ENCODE assay signal across 27 cellular contexts in genomic region chr10:20455774-20456173, GRCh38.
"Had no signal": no experiment of that assay in that cellular context is flagged by ENCODE, and none has a peak within 500 bp of the region (broad histone marks: within the 10 kb centered on the region; RNA-seq: fewer than 3 reads in every experiment).

No MANE protein-coding gene starts in this region.

- H3K4me3 ChIP-seq: colonic mucosa, gastrocnemius medialis, heart left ventricle, hepatocyte, left lung, psoas muscle, sigmoid colon, stomach, thyroid gland, upper lobe of left lung had no signal

- H2AFZ ChIP-seq: hepatocyte had no signal

- H3K27ac Mint-ChIP-seq: dendritic cell treated with granulocyte-macrophage colony-stimulating factor and Interleukin-4, amounts not matched to agents 40 ng/mL and 50 ng/mL, for 4 days; endodermal cell; naive thymus-derived CD8-positive, alpha-beta T cell; stimulated activated effector memory CD8-positive, alpha-beta T cell treated with anti-CD3 and anti-CD28 coated beads, Interleukin-12 subunit alpha, Interleukin-12 subunit beta, amount 100 ng/mL, for 72 hours had no signal

- H3K27me3 ChIP-seq: colonic mucosa, gastrocnemius medialis, heart left ventricle, hepatocyte, left lung, sigmoid colon, stomach, thyroid gland, upper lobe of left lung had no signal

- H3K4me1 Mint-ChIP-seq: naive thymus-derived CD8-positive, alpha-beta T cell; stimulated activated effector memory CD8-positive, alpha-beta T cell treated with anti-CD3 and anti-CD28 coated beads, Interleukin-12 subunit alpha, Interleukin-12 subunit beta, amount 100 ng/mL, for 72 hours had no signal

- H3K4me3 Mint-ChIP-seq: dendritic cell treated with granulocyte-macrophage colony-stimulating factor and Interleukin-4, amounts not matched to agents 40 ng/mL and 50 ng/mL, for 4 days; endodermal cell; naive thymus-derived CD8-positive, alpha-beta T cell; stimulated activated effector memory CD8-positive, alpha-beta T cell treated with anti-CD3 and anti-CD28 coated beads, Interleukin-12 subunit alpha, Interleukin-12 subunit beta, amount 100 ng/mL, for 72 hours had no signal

- H3K79me2 ChIP-seq: hepatocyte had no signal

- H3K27me3 Mint-ChIP-seq: dendritic cell treated with granulocyte-macrophage colony-stimulating factor and Interleukin-4, amounts not matched to agents 40 ng/mL and 50 ng/mL, for 4 days; naive thymus-derived CD8-positive, alpha-beta T cell had no signal

- DNase-seq: colonic mucosa; effector CD8-positive, alpha-beta T cell; endodermal cell; foreskin fibroblast; gastrocnemius medialis; heart left ventricle; left cardiac atrium; left lung; mesendoderm; midbrain; naive thymus-derived CD8-positive, alpha-beta T cell; nucleus accumbens; posterior cingulate gyrus; psoas muscle; right cardiac atrium; sigmoid colon; stimulated activated CD4-positive, alpha-beta T cell treated with anti-CD3 and anti-CD28 coated beads, Interleukin-2, amount 100 ng/mL, for 24 hours; stimulated activated CD4-positive, alpha-beta T cell treated with anti-CD3 and anti-CD28 coated beads, Interleukin-4, amount 100 ng/mL, for 24 hours; stimulated activated naive CD4-positive, alpha-beta T cell treated with Interleukin-2 at 50 U/mL for 16 hours; stomach; thyroid gland; upper lobe of left lung had no signal

- H3K4me2 ChIP-seq: hepatocyte had no signal

- H3K9me3 ChIP-seq: colonic mucosa, gastrocnemius medialis, psoas muscle, sigmoid colon, stomach, thyroid gland, upper lobe of left lung had no signal

- H3K27ac ChIP-seq: colonic mucosa, epithelial cell of prostate, gastrocnemius medialis, heart left ventricle, hepatocyte, left lung, psoas muscle, sigmoid colon, stomach, thyroid gland, upper lobe of left lung had no signal

- H3K36me3 ChIP-seq: colonic mucosa, gastrocnemius medialis, heart left ventricle, left lung, sigmoid colon, stomach, thyroid gland, upper lobe of left lung had no signal

- H3K4me1 ChIP-seq: colonic mucosa, gastrocnemius medialis, heart left ventricle, left lung, psoas muscle, sigmoid colon, stomach, thyroid gland, upper lobe of left lung had no signal

- ATAC-seq: esophagus mucosa; gastrocnemius medialis; heart left ventricle; left cardiac atrium; left lung; naive thymus-derived CD8-positive, alpha-beta T cell; psoas muscle; right cardiac atrium; stimulated activated effector memory CD8-positive, alpha-beta T cell treated with anti-CD3 and anti-CD28 coated beads, Interleukin-12 subunit alpha, Interleukin-12 subunit beta, amount 100 ng/mL, for 72 hours had no signal

- H3K36me3 Mint-ChIP-seq: naive thymus-derived CD8-positive, alpha-beta T cell; stimulated activated effector memory CD8-positive, alpha-beta T cell treated with anti-CD3 and anti-CD28 coated beads, Interleukin-12 subunit alpha, Interleukin-12 subunit beta, amount 100 ng/mL, for 72 hours had no signal
